Comparison of ENCODE assay signal across 1 cellular context in the genomic region with DNA sequence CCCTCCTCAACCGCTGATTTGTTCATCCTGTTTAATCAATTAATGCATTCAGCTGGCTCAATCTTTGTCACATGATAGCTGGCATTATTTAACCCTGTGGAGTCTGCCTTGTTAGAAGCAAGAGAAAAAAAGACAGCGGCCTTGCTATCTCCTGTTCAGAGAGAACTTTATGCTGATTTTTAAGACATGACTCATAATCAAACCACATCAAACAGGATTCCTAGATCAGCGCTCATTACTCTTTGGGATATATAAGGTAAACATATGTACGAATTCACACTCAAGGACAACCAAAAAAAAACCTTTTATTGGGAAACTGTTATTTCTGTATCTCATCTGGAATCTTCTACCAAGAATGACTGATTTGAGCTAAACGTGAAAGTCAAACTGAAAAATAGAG.
TF ChIP-seq lines count a peak whose summit lies in the region.

No MANE protein-coding gene starts in this region.

TF ChIP-seq in SK-N-SH, 30 proteins besides CTCF, POLR2A, EP300 and RAD21 (continued from another document):
- TF ChIP-seq PBX3 (IDR thresholded peaks at IDR 0.05) (peak; percentile 58; the same call in 1 of the 2 replicates), REST (IDR thresholded peaks at IDR 0.05; ENCODE audit: low read depth, low read length) (no peak), TCF12 (IDR thresholded peaks at IDR 0.05) (peak; percentile 63), NFIC (IDR thresholded peaks at IDR 0.05; ENCODE audit: borderline replicate concordance) (peak; percentile 28; the same call in 1 of the 2 replicates), JUND (IDR thresholded peaks at IDR 0.05) (peak; percentile 86)
- TF ChIP-seq, protein P1, sequence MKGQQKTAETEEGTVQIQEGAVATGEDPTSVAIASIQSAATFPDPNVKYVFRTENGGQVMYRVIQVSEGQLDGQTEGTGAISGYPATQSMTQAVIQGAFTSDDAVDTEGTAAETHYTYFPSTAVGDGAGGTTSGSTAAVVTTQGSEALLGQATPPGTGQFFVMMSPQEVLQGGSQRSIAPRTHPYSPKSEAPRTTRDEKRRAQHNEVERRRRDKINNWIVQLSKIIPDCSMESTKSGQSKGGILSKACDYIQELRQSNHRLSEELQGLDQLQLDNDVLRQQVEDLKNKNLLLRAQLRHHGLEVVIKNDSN (IDR thresholded peaks at IDR 0.05; ENCODE audit: borderline replicate concordance, low read depth) = peak; percentile 52; the same call in 1 of the 2 replicates
- TF ChIP-seq, protein P2, sequence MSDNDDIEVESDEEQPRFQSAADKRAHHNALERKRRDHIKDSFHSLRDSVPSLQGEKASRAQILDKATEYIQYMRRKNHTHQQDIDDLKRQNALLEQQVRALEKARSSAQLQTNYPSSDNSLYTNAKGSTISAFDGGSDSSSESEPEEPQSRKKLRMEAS (IDR thresholded peaks at IDR 0.05; ENCODE audit: low read depth) = no peak
